Comparison of ENCODE assay signal across 9 cellular contexts in the genomic region with DNA sequence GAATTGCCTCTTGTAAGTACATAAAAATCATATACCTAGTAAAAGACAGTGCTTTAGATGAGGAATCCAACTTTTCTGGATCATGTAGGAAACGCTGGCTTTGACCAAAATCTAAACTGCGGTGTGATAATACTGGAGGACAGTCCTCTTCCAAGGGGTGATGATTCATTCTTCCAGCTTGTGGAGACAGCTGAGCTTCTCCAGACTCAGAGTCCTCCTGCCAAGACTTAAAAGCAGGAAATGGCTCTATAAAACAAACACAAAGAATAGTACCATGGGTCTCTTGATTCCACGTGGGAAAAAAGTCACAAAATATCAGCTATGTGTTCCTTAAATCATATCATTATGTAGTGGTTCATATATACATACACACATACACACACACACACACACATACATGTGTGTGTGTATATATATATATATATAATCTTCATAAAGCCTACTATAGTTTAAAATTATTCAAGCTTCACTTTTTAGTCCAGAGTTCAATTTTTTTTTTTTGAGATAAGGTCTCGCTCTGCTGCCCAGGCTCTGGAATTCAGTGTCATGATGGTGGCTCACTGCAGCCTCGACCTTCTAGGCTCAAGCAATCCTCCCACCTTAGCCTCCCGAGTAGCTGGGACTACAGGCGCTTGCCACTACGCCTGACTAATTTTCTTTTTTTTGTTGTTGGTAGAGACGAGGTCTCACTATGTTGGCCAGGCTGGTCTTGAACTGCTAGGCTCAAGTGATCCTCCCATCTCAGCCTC.
A peak's percentile ranks its signal among the peaks of the same experiment; 100 is the strongest.
DNase-seq lines count a peak whose midpoint lies in the region; ATAC-seq, FAIRE-seq and TF ChIP-seq lines count a peak whose summit lies in the region.
"Had no signal": no experiment of that assay in that cellular context is flagged by ENCODE, and none has a peak within 500 bp of the region (broad histone marks: within the 10 kb centered on the region; RNA-seq: fewer than 3 reads in every experiment).

No MANE protein-coding gene starts in this region.

- no peaks in the 10 kb centered on the region for H4K20me1 ChIP-seq in astrocyte (ENCODE audit: insufficient read depth, low read length)

- peak overlapping the region; percentile 44 for H3K27ac Mint-ChIP-seq in astrocyte (ENCODE audit: unreplicated experiment)
- H3K27ac Mint-ChIP-seq in activated CD4-positive, alpha-beta memory T cell treated with anti-CD3 and anti-CD28 coated beads for 36 hours: no peak overlapping the region

- H3K79me2 ChIP-seq in astrocyte (ENCODE audit: insufficient read depth, low read length): no peaks in the 10 kb centered on the region

- no peak for TF ChIP-seq POLR2A in H54 (IDR thresholded peaks at IDR 0.05; ENCODE audit: low read depth, low read length)

- H3K27ac ChIP-seq in astrocyte (ENCODE audit: low read depth, low read length) (peak overlapping the region; percentile 36), left ventricle myocardium inferior (replicated peaks) (peak overlapping the region; percentile 62)

- TF ChIP-seq CTCF in astrocyte (IDR thresholded peaks at IDR 0.05; ENCODE audit: insufficient read depth, low read depth, low read length) (no peak), left ventricle myocardium inferior (IDR thresholded peaks at IDR 0.05; ENCODE audit: borderline replicate concordance) (no peak)

- H3K9me3 Mint-ChIP-seq in astrocyte (ENCODE audit: unreplicated experiment): no peaks in the 10 kb centered on the region
- H3K9me3 Mint-ChIP-seq in activated CD4-positive, alpha-beta memory T cell treated with anti-CD3 and anti-CD28 coated beads for 36 hours: no peaks in the 10 kb centered on the region

- CTCF ChIA-PET in activated CD4-positive, alpha-beta memory T cell treated with anti-CD3 and anti-CD28 coated beads for 36 hours (lab: Charles Lee): interaction anchor here (0.8 to 3.5 kb wide), 5 partner anchors 18 to 175 kb away, joined by 3 to 13 read pairs (median 3); no protein-coding TSS in a partner anchor

- H3K4me3 ChIP-seq in astrocyte (ENCODE audit: insufficient read depth, low read depth, low read length) (no peak overlapping the region), left ventricle myocardium inferior (no peak overlapping the region)

- no peaks in the 10 kb centered on the region for H3K9me3 ChIP-seq in astrocyte (ENCODE audit: insufficient read depth, low read depth, low read length)
- H3K9me3 ChIP-seq in left ventricle myocardium inferior (replicated peaks): no peaks in the 10 kb centered on the region

- H3K9ac ChIP-seq in astrocyte (ENCODE audit: low read length): peak overlapping the region; percentile 43

- FAIRE-seq in H54 (lab: Jason Lieb, UNC) (peak; percentile 74), astrocyte (lab: Jason Lieb, UNC) (peak; percentile 98)

- no peaks in the 10 kb centered on the region for H3K27me3 ChIP-seq in astrocyte (ENCODE audit: insufficient read depth, low read length)
- H3K27me3 ChIP-seq in left ventricle myocardium inferior (ENCODE audit: low read depth): no peaks in the 10 kb centered on the region

- peak overlapping the region; percentile 78 for H3K4me2 ChIP-seq in astrocyte (ENCODE audit: low read length)

- H3K27me3 Mint-ChIP-seq in astrocyte (ENCODE audit: low read depth, unreplicated experiment): no peaks in the 10 kb centered on the region
- no peaks in the 10 kb centered on the region for H3K27me3 Mint-ChIP-seq in activated CD4-positive, alpha-beta memory T cell treated with anti-CD3 and anti-CD28 coated beads for 36 hours

- H3K4me3 Mint-ChIP-seq in astrocyte (ENCODE audit: unreplicated experiment): no peak overlapping the region
- H3K4me3 Mint-ChIP-seq in activated CD4-positive, alpha-beta memory T cell treated with anti-CD3 and anti-CD28 coated beads for 36 hours: no peak overlapping the region

- peaks cover 10% of the 10 kb centered on the region for H3K36me3 Mint-ChIP-seq in astrocyte (ENCODE audit: low read depth, unreplicated experiment)
- peaks cover 29% of the 10 kb centered on the region for H3K36me3 Mint-ChIP-seq in activated CD4-positive, alpha-beta memory T cell treated with anti-CD3 and anti-CD28 coated beads for 36 hours

- peaks cover 13% of the 10 kb centered on the region for H3K4me1 ChIP-seq in astrocyte (ENCODE audit: insufficient read depth, low read length)
- peaks cover 39% of the 10 kb centered on the region for H3K4me1 ChIP-seq in left ventricle myocardium inferior

- ATAC-seq in HG02840 (IDR thresholded peaks at IDR 0.05; ENCODE audit: low FRiP score, unreplicated experiment): no peak
- no peak for ATAC-seq in HG02678 (IDR thresholded peaks at IDR 0.05; ENCODE audit: unreplicated experiment)

- peaks cover 13% of the 10 kb centered on the region for H3K36me3 ChIP-seq in astrocyte (ENCODE audit: insufficient read depth, low read length)
- peaks cover 50% of the 10 kb centered on the region for H3K36me3 ChIP-seq in left ventricle myocardium inferior

- H2AFZ ChIP-seq in astrocyte (ENCODE audit: low read depth, low read length): no peak overlapping the region

- POLR2A ChIA-PET in activated CD4-positive, alpha-beta memory T cell treated with anti-CD3 and anti-CD28 coated beads for 36 hours (lab: Charles Lee): interaction anchor here (1.0 kb wide), 1 partner anchor 35 kb away, joined by 3 read pairs; no protein-coding TSS in a partner anchor

- DNase-seq in H54 (ENCODE audit: insufficient read length, low spot score) (peak; percentile 9), astrocyte (ENCODE audit: low read depth) (peak; percentile 90), left ventricle myocardium inferior (no peak), smooth muscle cell of the brain vasculature (ENCODE audit: low read depth, low spot score) (peak; percentile 62), putamen (ENCODE audit: low spot score) (no peak)
- DNase-seq in activated CD4-positive, alpha-beta memory T cell treated with anti-CD3 and anti-CD28 coated beads for 36 hours: no peak
- DNase-seq: activated T-cell treated with anti-CD3 and anti-CD28 coated beads, Interleukin-2, amount 50 U/mL, for 48 hours had no signal

- H3K4me1 Mint-ChIP-seq in astrocyte (ENCODE audit: low read depth, unreplicated experiment): peaks cover 16% of the 10 kb centered on the region
- no peaks in the 10 kb centered on the region for H3K4me1 Mint-ChIP-seq in activated CD4-positive, alpha-beta memory T cell treated with anti-CD3 and anti-CD28 coated beads for 36 hours (ENCODE audit: low read depth)

- intact Hi-C loops in left ventricle myocardium inferior (cut with micrococcal nuclease): no loop called here
- intact Hi-C loops in activated CD4-positive, alpha-beta memory T cell treated with anti-CD3 and anti-CD28 coated beads for 36 hours (cut with micrococcal nuclease): no loop called here

Comparison
In these comparisons a context has a peak if more than half of its experiments do, and no peak if none do; other contexts are left out.
1. DNase-seq: peak in H54 (single experiment), astrocyte (single experiment) and smooth muscle cell of the brain vasculature (single experiment); none in left ventricle myocardium inferior (single experiment), activated CD4-positive, alpha-beta memory T cell treated with anti-CD3 and anti-CD28 coated beads for 36 hours (single experiment) and putamen (single experiment).